Comparison of ENCODE assay signal across 11 cellular contexts in genomic region chr19:50772408-50773311, GRCh38. TPM values are rescaled to one million over a fixed set of nuclear protein-coding genes. Genes with fewer than 3 reads are reported as not detected.
DNase-seq lines count a peak whose midpoint lies in the region; TF ChIP-seq lines count a peak whose summit lies in the region.
"Had no signal": no experiment of that assay in that cellular context is flagged by ENCODE, and none has a peak within 500 bp of the region (broad histone marks: within the 10 kb centered on the region; RNA-seq: fewer than 3 reads in every experiment).

No MANE protein-coding gene starts in this region.

- H3K27me3 Mint-ChIP-seq in HFFc6 (ENCODE audit: insufficient read depth), result peaks cover 13% of the 10 kb centered on the region

- DNase-seq in H7 (peak; percentile 72), NCI-H82 treated with DMSO at 0.1 percent for 48 hours (lab: John Stamatoyannopoulos, UW; ENCODE audit: unreplicated experiment) (peak; percentile 5), fibroblast of the aortic adventitia (ENCODE audit: low read depth) (peak; percentile 18), HFFc6 (no peak), NCI-H345 treated with DMSO at 0.1 percent for 48 hours (lab: John Stamatoyannopoulos, UW; ENCODE audit: unreplicated experiment) (no peak)
- no peak for DNase-seq in effector CD4-positive, alpha-beta T cell
- DNase-seq: COR-L47, kidney glomerular epithelial cell, RPMI8226 had no signal

- TF ChIP-seq CTCF in fibroblast of the aortic adventitia (IDR thresholded peaks at IDR 0.05; ENCODE audit: insufficient read depth, low read length), result no peak
- TF ChIP-seq CTCF in HFFc6 (IDR thresholded peaks at IDR 0.05), result no peak

- H3K4me3 ChIP-seq in H7 (ENCODE audit: insufficient read depth, low read depth, low read length) (no peak overlapping the region), fibroblast of the aortic adventitia (ENCODE audit: low read depth, low read length) (no peak overlapping the region)
- H3K4me3 ChIP-seq: cardiac muscle cell had no signal

- no peak overlapping the region for H3K4me3 Mint-ChIP-seq in HFFc6
- H3K4me3 Mint-ChIP-seq: nephron had no signal

- no peaks in the 10 kb centered on the region for H3K36me3 Mint-ChIP-seq in HFFc6 (ENCODE audit: low read depth)

- H3K27me3 ChIP-seq in H7 (ENCODE audit: control insufficient read depth, insufficient read depth, low read length), result peaks cover 14% of the 10 kb centered on the region

- no peak overlapping the region for H3K27ac Mint-ChIP-seq in HFFc6
- H3K27ac Mint-ChIP-seq: nephron had no signal

- H3K4me1 Mint-ChIP-seq in HFFc6 (ENCODE audit: low read depth), result no peaks in the 10 kb centered on the region
- H3K4me1 Mint-ChIP-seq: nephron had no signal

- H3K36me3 ChIP-seq in H7 (replicated peaks; ENCODE audit: control insufficient read depth, insufficient read depth, low read length), result no peaks in the 10 kb centered on the region
- H3K36me3 ChIP-seq: cardiac muscle cell had no signal

- H3K9me3 Mint-ChIP-seq in HFFc6, result no peaks in the 10 kb centered on the region

RNA-seq across cellular contexts. Expression of gene GPR32, which starts 2.4 kb away (rescaled TPM):
- not detected in 2 replicates for total RNA-seq in H7 (2014; rRNA removed; shearing (Covaris generic))
- total RNA-seq in fibroblast of the aortic adventitia (ENCODE audit: low replicate concordance), result not detected in 2 replicates
- not detected for total RNA-seq in HFFc6 (2021; fragmentation: NEBNext Ultra II Directional; extraction: Animal tissue kit (Norgen Biotek cat#: 25700))
- total RNA-seq: cardiac muscle cell had no signal

RNA-seq across cellular contexts. Expression of gene ACP4, which starts 17.6 kb away (rescaled TPM):
- not detected in 2 replicates for total RNA-seq in H7 (2014; rRNA removed; shearing (Covaris generic))
- not detected in 2 replicates for total RNA-seq in fibroblast of the aortic adventitia (ENCODE audit: low replicate concordance)
- total RNA-seq in HFFc6 (2021; fragmentation: NEBNext Ultra II Directional; extraction: Animal tissue kit (Norgen Biotek cat#: 25700)), result not detected
- total RNA-seq: cardiac muscle cell had no signal

RNA-seq across cellular contexts. Expression of gene CLEC11A, which starts 49.5 kb away (rescaled TPM):
- total RNA-seq in H7 (2014; rRNA removed; shearing (Covaris generic)), result 4.7 and 7.1 TPM in 2 replicates
- total RNA-seq in fibroblast of the aortic adventitia (ENCODE audit: low replicate concordance), result 21.8 and 71.8 TPM in 2 replicates
- total RNA-seq in HFFc6 (2021; fragmentation: NEBNext Ultra II Directional; extraction: Animal tissue kit (Norgen Biotek cat#: 25700)), result 100 to 1,000 TPM; 140 to 182 (median 164) TPM

RNA-seq across cellular contexts. Expression of gene KLK1, which starts 50.9 kb away (rescaled TPM):
- not detected in 2 replicates for total RNA-seq in H7 (2014; rRNA removed; shearing (Covaris generic))
- total RNA-seq in fibroblast of the aortic adventitia (ENCODE audit: low replicate concordance), result not detected in 2 replicates
- total RNA-seq in HFFc6 (2021; fragmentation: NEBNext Ultra II Directional; extraction: Animal tissue kit (Norgen Biotek cat#: 25700)), result not detected
- total RNA-seq: cardiac muscle cell had no signal

RNA-seq across cellular contexts. Expression of gene SHANK1, which starts 53.1 kb away (rescaled TPM):
- total RNA-seq in H7 (2014; rRNA removed; shearing (Covaris generic)), result 0.35 and 0.67 TPM in 2 replicates
- 2.6 and 4.2 TPM in 2 replicates for total RNA-seq in fibroblast of the aortic adventitia (ENCODE audit: low replicate concordance)
- total RNA-seq in HFFc6 (2021; fragmentation: NEBNext Ultra II Directional; extraction: Animal tissue kit (Norgen Biotek cat#: 25700)), result 10 to 100 TPM in 4 of 6 experiments, 1 to 10 TPM in 2; 5.4 to 16.7 (median 14.7) TPM

Comparison
In these comparisons a context has a peak if more than half of its experiments do, and no peak if none do; other contexts are left out.
1. DNase-seq: peak in H7 (single experiment), NCI-H82 treated with DMSO at 0.1 percent for 48 hours (single experiment) and fibroblast of the aortic adventitia (single experiment); none in HFFc6 (single experiment), effector CD4-positive, alpha-beta T cell (single experiment) and NCI-H345 treated with DMSO at 0.1 percent for 48 hours (single experiment).